21 cellular contexts compared by ENCODE assay signal in the genomic region with DNA sequence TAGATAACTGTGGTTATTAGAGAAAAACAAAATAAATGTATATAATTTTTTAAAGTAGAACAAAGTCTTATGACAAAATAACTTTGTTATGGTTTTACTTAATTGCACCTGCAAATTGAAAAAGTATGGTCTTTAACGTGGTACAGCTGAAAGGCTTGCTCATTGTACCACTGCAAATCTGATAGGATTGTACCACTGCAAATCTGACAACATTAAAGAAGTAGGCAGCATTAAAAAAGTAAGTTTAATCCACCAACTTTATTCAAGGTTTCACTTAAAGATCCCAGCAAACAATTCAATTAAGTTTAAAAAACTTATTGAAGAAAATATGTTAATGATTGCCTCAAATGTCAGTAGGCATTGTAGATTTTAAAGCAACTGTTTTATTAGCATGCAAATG. TPM values are rescaled to one million over a fixed set of nuclear protein-coding genes. Genes with fewer than 3 reads are reported as not detected.
"Had no signal": no experiment of that assay in that cellular context is flagged by ENCODE, and none has a peak within 500 bp of the region (broad histone marks: within the 10 kb centered on the region; RNA-seq: fewer than 3 reads in every experiment).

No MANE protein-coding gene starts in this region.

- DNase-seq: IMR-90, Karpas-422, KG1, MM.1S, NCI-H1092 treated with DMSO at 0.1 percent for 48 hours, NCI-H1436, NCI-H187, NCI-H2029, NCI-H2081 treated with DMSO at 0.1 percent for 48 hours, NCI-H2171, NCI-H226, NCI-H446, NCI-H510A, NCI-H524 treated with DMSO at 0.1 percent for 48 hours, NCI-H69, NCI-H774, Right ventricle myocardium superior, RPMI8226 had no signal

- ATAC-seq: SK-N-SH treated with all-trans-retinoic acid at 6 μM for 48 hours had no signal

RNA-seq across cellular contexts. Expression of a gene that starts 4.7 kb away (rescaled TPM):
- total RNA-seq: HT1080, IMR-90 had no signal
- polyA plus RNA-seq: IMR-90 had no signal

RNA-seq across cellular contexts. Expression of a gene that starts 50.4 kb away (rescaled TPM):
- total RNA-seq: HT1080, IMR-90, M059J had no signal
- polyA plus RNA-seq: IMR-90 had no signal
